In genomic region chr2:68062680-68063387, GRCh38 we compare ENCODE assay signal across 8 cellular contexts. TPM values are rescaled to one million over a fixed set of nuclear protein-coding genes. Genes with fewer than 3 reads are reported as not detected.
DNase-seq lines count a peak whose midpoint lies in the region; ATAC-seq and TF ChIP-seq lines count a peak whose summit lies in the region.

Gene C1D, minus strand, starts transcription at chr2:68063004. Its CDS starts 15,694 bp downstream, at chr2:68047310.

- no peak for DNase-seq in AG04449 (ENCODE audit: low read depth, low spot score)
- peak; percentile 83 for DNase-seq in NCI-H226
- DNase-seq in WTC11 (ENCODE audit: low spot score): peak; percentile 94
- peak; percentile 93 to 94 for DNase-seq in cardiac fibroblast (ENCODE audit: low read depth in 2 of 2)
- DNase-seq in immature natural killer cell: peak; percentile 89 to 90 (median 90)
- DNase-seq in smooth muscle cell of the brain vasculature (ENCODE audit: low read depth, low spot score): peak; percentile 80

- H3K4me3 ChIP-seq in AG04449 (ENCODE audit: low read depth, low read length) (peak within 1 kb of the TSS; percentile 87), cardiac fibroblast (replicated peaks in 1 of 2; ENCODE audit: low read depth in 2 of 2, low read length in 2 of 2) (peak within 1 kb of the TSS; percentile 74 to 90)

- H3K4me1 Mint-ChIP-seq in WTC11 (peaks cover 18% of the 10 kb centered on the region), immature natural killer cell (peaks cover 27 to 57% of the 10 kb centered on the region in 2 donors)

- POLR2A ChIA-PET in AG04449 (lab: Yijun Ruan, JAX): no interaction called here
- POLR2A ChIA-PET in WTC11 (lab: Charles Lee): interaction anchor here (1.2 to 1.8 kb wide), 3 partner anchors 9 to 329 kb away, joined by 3 to 5 read pairs (median 3); partner anchors contain the start of gene PNO1

- CTCF ChIA-PET in AG04449 (lab: Yijun Ruan, JAX) (interaction anchor here (1.1 to 1.6 kb wide), 5 partner anchors 9 to 403 kb away, joined by 3 to 5 read pairs (median 3); no protein-coding TSS in a partner anchor), WTC11 (lab: Charles Lee) (interaction anchor here (0.6 to 1.4 kb wide), 5 partner anchors 8 to 216 kb away, joined by 3 to 6 read pairs (median 3); no protein-coding TSS in a partner anchor)

- H3K4me3 Mint-ChIP-seq in WTC11 (peak within 1 kb of the TSS; percentile 95), immature natural killer cell (peak within 1 kb of the TSS; percentile 93 to 99 (median 96))

- peak within 1 kb of the TSS; percentile 95 for H3K27ac Mint-ChIP-seq in WTC11
- H3K27ac Mint-ChIP-seq in immature natural killer cell: peak within 1 kb of the TSS; percentile 98 to 99 (median 98)

- H3K9me3 Mint-ChIP-seq in WTC11 (peaks cover 19% of the 10 kb centered on the region), immature natural killer cell (no peaks in the 10 kb centered on the region)

- H3K27me3 Mint-ChIP-seq in WTC11 (ENCODE audit: low read depth) (peaks cover 16% of the 10 kb centered on the region), immature natural killer cell (ENCODE audit: low read depth in 3 of 3) (peaks cover 7 to 13% (median 7%) of the 10 kb centered on the region in 3 donors)

- ATAC-seq in GM18907 (IDR thresholded peaks at IDR 0.05; ENCODE audit: unreplicated experiment) (peak; percentile 97), HG03159 (IDR thresholded peaks at IDR 0.05; ENCODE audit: unreplicated experiment) (peak; percentile 97), WTC11 (peak; percentile 93)

- H3K36me3 Mint-ChIP-seq in WTC11 (no peaks in the 10 kb centered on the region), immature natural killer cell (no peaks in the 10 kb centered on the region)

- TF ChIP-seq CTCF in AG04449 (IDR thresholded peaks at IDR 0.05; ENCODE audit: insufficient read depth, low read length, missing control alignments) (no peak), WTC11 (IDR thresholded peaks at IDR 0.05) (no peak), cardiac fibroblast (IDR thresholded peaks at IDR 0.05; ENCODE audit: low read depth, low read length) (no peak)

TF ChIP-seq in WTC11, 78 proteins besides CTCF, POLR2A, EP300 and RAD21:
- peak; percentile 91 for TF ChIP-seq SP1 (CRISPR knock-in tag; conservative IDR thresholded peaks at IDR 0.05)
- TF ChIP-seq CREB1 (CRISPR knock-in tag; IDR thresholded peaks at IDR 0.05): peak; percentile 52; the same call in 1 of the 2 replicates
- TF ChIP-seq NFYB (CRISPR knock-in tag; conservative IDR thresholded peaks at IDR 0.05; ENCODE audit: low read depth): no peak
- TF ChIP-seq FOXK1 (CRISPR knock-in tag; IDR thresholded peaks at IDR 0.05): peak; percentile 77; the same call in 1 of the 2 replicates
- TF ChIP-seq STAT6 (CRISPR knock-in tag; conservative IDR thresholded peaks at IDR 0.05; ENCODE audit: low read depth): no peak
- TF ChIP-seq ZNF138 (CRISPR knock-in tag; conservative IDR thresholded peaks at IDR 0.05): no peak
- no peak for TF ChIP-seq NFATC4 (CRISPR knock-in tag; IDR thresholded peaks at IDR 0.05)
- TF ChIP-seq HMGXB4 (CRISPR knock-in tag; IDR thresholded peaks at IDR 0.05): 0 out of 2 replicates have a peak, but pooled peaks have one; percentile 38
- peak; percentile 99 for TF ChIP-seq CREM (CRISPR knock-in tag; IDR thresholded peaks at IDR 0.05)
- TF ChIP-seq TEAD1 (CRISPR knock-in tag; IDR thresholded peaks at IDR 0.05): 0 out of 2 replicates have a peak, but pooled peaks have one; percentile 24

RNA-seq across cellular contexts. Expression of gene C1D, which starts in this region (rescaled TPM):
- total RNA-seq in WTC11 (2021): 19.3 to 21.0 TPM (median 19.4 TPM) in 3 replicates
- polyA plus RNA-seq in immature natural killer cell: 10 to 100 TPM in 2 of 3 donors, 1 to 10 TPM in 1; 5.1 to 48.6 (median 32.2) TPM
